In genomic region chrX:94721386-94721785, GRCh38 we compare ENCODE assay signal across 1 cellular context.
TF ChIP-seq lines count a peak whose summit lies in the region.

No MANE protein-coding gene starts in this region.

TF ChIP-seq in K562, 482 proteins besides CTCF, POLR2A, EP300 and RAD21 (continued from another document):
- peak; percentile 59; the same call in 1 of the 2 replicates for TF ChIP-seq MAFF (IDR thresholded peaks at IDR 0.05; ENCODE audit: low read length)
